1 cellular context compared by ENCODE assay signal in genomic region chr1:241847796-241848668, GRCh38.
A peak's percentile ranks its signal among the peaks of the same experiment; 100 is the strongest.
TF ChIP-seq lines count a peak whose summit lies in the region.

EXO1 (plus strand) TSS chr1:241848204; CDS start chr1:241850426, 2,222 bp downstream.

TF ChIP-seq in HepG2, 621 proteins besides CTCF, POLR2A, EP300 and RAD21 (continued from another document and continues in another):
- TF ChIP-seq HOXA3 (CRISPR knock-in tag; IDR thresholded peaks at IDR 0.05): peak; percentile 82
- TF ChIP-seq JDP2 (CRISPR knock-in tag; IDR thresholded peaks at IDR 0.05; ENCODE audit: borderline replicate concordance): no peak
- peak; percentile 84; the same call in 1 of the 2 replicates for TF ChIP-seq TMF1 (CRISPR knock-in tag; IDR thresholded peaks at IDR 0.05; ENCODE audit: low read depth)
- no peak for TF ChIP-seq MZF1 (CRISPR knock-in tag; IDR thresholded peaks at IDR 0.05; ENCODE audit: borderline replicate concordance)
- TF ChIP-seq GPBP1L1 (CRISPR knock-in tag; IDR thresholded peaks at IDR 0.05): no peak
- TF ChIP-seq ZBTB2 (CRISPR knock-in tag; IDR thresholded peaks at IDR 0.05; ENCODE audit: low read depth): 0 out of 2 replicates have a peak, but pooled peaks have one; percentile 38
- TF ChIP-seq ZNF10 (CRISPR knock-in tag; IDR thresholded peaks at IDR 0.05; ENCODE audit: borderline replicate concordance, low read depth): no peak
- peak; percentile 51 to 62; a peak in 3 of 4 replicates for TF ChIP-seq MAFK (conservative IDR thresholded peaks at IDR 0.05 in 1 of 2, IDR thresholded peaks at IDR 0.05 in 1 of 2; ENCODE audit: low read length in 2 of 2)
- no peak for TF ChIP-seq ZNF746 (CRISPR knock-in tag; IDR thresholded peaks at IDR 0.05)
- TF ChIP-seq ZKSCAN1 (IDR thresholded peaks at IDR 0.05; ENCODE audit: low read length): no peak
- 0 out of 2 replicates have a peak, but pooled peaks have one; percentile 41 for TF ChIP-seq ZNF441 (CRISPR knock-in tag; IDR thresholded peaks at IDR 0.05; ENCODE audit: borderline replicate concordance)
- no peak; the same call in 1 of the 2 replicates for TF ChIP-seq RFX5 (IDR thresholded peaks at IDR 0.05; ENCODE audit: low read depth, low read length)
- TF ChIP-seq GMEB2 (CRISPR knock-in tag; IDR thresholded peaks at IDR 0.05; ENCODE audit: low read depth): peak; percentile 93
- peak; percentile 87 for TF ChIP-seq ZNF605 (CRISPR knock-in tag; IDR thresholded peaks at IDR 0.05)
- no peak for TF ChIP-seq RELA (CRISPR knock-in tag; IDR thresholded peaks at IDR 0.05)
- 0 out of 2 replicates have a peak, but pooled peaks have one; percentile 47 for TF ChIP-seq ZFX (CRISPR knock-in tag; IDR thresholded peaks at IDR 0.05; ENCODE audit: low read depth)
- peak; percentile 54 for TF ChIP-seq CEBPG (CRISPR knock-in tag; IDR thresholded peaks at IDR 0.05)
- no peak for TF ChIP-seq ZC3H4 (CRISPR knock-in tag; IDR thresholded peaks at IDR 0.05; ENCODE audit: borderline replicate concordance)
- TF ChIP-seq E2F2 (CRISPR knock-in tag; IDR thresholded peaks at IDR 0.05; ENCODE audit: borderline replicate concordance): peak; percentile 84; the same call in 1 of the 2 replicates
- no peak for TF ChIP-seq DBP (CRISPR knock-in tag; IDR thresholded peaks at IDR 0.05; ENCODE audit: not compliant biosample characterization)
- TF ChIP-seq SOX13 (IDR thresholded peaks at IDR 0.05): no peak
- TF ChIP-seq SOX13 (CRISPR knock-in tag; conservative IDR thresholded peaks at IDR 0.05 in 1 of 2, IDR thresholded peaks at IDR 0.05 in 1 of 2): peak in 1 of 2 experiments; percentile 30; a peak in 1 of 4 replicates
- peak; percentile 100 for TF ChIP-seq SAP130 (CRISPR knock-in tag; IDR thresholded peaks at IDR 0.05; ENCODE audit: low read depth)
- TF ChIP-seq HOXA9 (CRISPR knock-in tag; IDR thresholded peaks at IDR 0.05; ENCODE audit: borderline replicate concordance): no peak
- no peak for TF ChIP-seq HNRNPL (IDR thresholded peaks at IDR 0.05; ENCODE audit: low read depth, low read length)
- TF ChIP-seq IRF9 (CRISPR knock-in tag; IDR thresholded peaks at IDR 0.05; ENCODE audit: borderline replicate concordance): peak; percentile 88
- peak; percentile 72; the same call in 1 of the 2 replicates for TF ChIP-seq POLR2AphosphoS5 (IDR thresholded peaks at IDR 0.05; ENCODE audit: low read depth, low read length)
- no peak for TF ChIP-seq ZNF761 (CRISPR knock-in tag; conservative IDR thresholded peaks at IDR 0.05)
- TF ChIP-seq WIZ (CRISPR knock-in tag; IDR thresholded peaks at IDR 0.05): 0 out of 2 replicates have a peak, but pooled peaks have one; percentile 35
- TF ChIP-seq ZNF780A (CRISPR knock-in tag; IDR thresholded peaks at IDR 0.05): peak; percentile 43; the same call in 1 of the 2 replicates
- peak; percentile 75 for TF ChIP-seq REPIN1 (CRISPR knock-in tag; IDR thresholded peaks at IDR 0.05; ENCODE audit: borderline replicate concordance, low read depth)
- TF ChIP-seq SMAD3 (CRISPR knock-in tag; IDR thresholded peaks at IDR 0.05): no peak
- peak; percentile 78; the same call in 1 of the 2 replicates for TF ChIP-seq ZNF841 (CRISPR knock-in tag; IDR thresholded peaks at IDR 0.05; ENCODE audit: borderline replicate concordance)
- no peak for TF ChIP-seq ARNT (IDR thresholded peaks at IDR 0.05)
- peak; percentile 71 for TF ChIP-seq RBFOX2 (IDR thresholded peaks at IDR 0.05; ENCODE audit: low read depth, low read length)
- TF ChIP-seq CERS6 (CRISPR knock-in tag; IDR thresholded peaks at IDR 0.05): no peak
- TF ChIP-seq ZNF329 (CRISPR knock-in tag; IDR thresholded peaks at IDR 0.05; ENCODE audit: low read depth): no peak
- peak; percentile 59 for TF ChIP-seq YY1 (IDR thresholded peaks at IDR 0.05; ENCODE audit: insufficient read depth, insufficient replicate concordance, low read depth, low read length)
- peak; percentile 40 for TF ChIP-seq ZNF18 (CRISPR knock-in tag; IDR thresholded peaks at IDR 0.05; ENCODE audit: insufficient replicate concordance)
- TF ChIP-seq SP2 (CRISPR knock-in tag; IDR thresholded peaks at IDR 0.05): peak; percentile 86
- 0 out of 2 replicates have a peak, but pooled peaks have one; percentile 25 for TF ChIP-seq MAFF (IDR thresholded peaks at IDR 0.05; ENCODE audit: low read depth, low read length)
- peak; percentile 28; the same call in 1 of the 2 replicates for TF ChIP-seq MED13 (CRISPR knock-in tag; IDR thresholded peaks at IDR 0.05)
- peak; percentile 86; the same call in 1 of the 2 replicates for TF ChIP-seq ZNF619 (CRISPR knock-in tag; IDR thresholded peaks at IDR 0.05)
- TF ChIP-seq ZNF20 (CRISPR knock-in tag; IDR thresholded peaks at IDR 0.05): no peak
- TF ChIP-seq GPN1 (CRISPR knock-in tag; IDR thresholded peaks at IDR 0.05; ENCODE audit: borderline replicate concordance): no peak
- TF ChIP-seq SPEN (CRISPR knock-in tag; IDR thresholded peaks at IDR 0.05; ENCODE audit: low read depth): no peak
- TF ChIP-seq NFE2 (CRISPR knock-in tag; IDR thresholded peaks at IDR 0.05): no peak
- TF ChIP-seq ERF (CRISPR knock-in tag; IDR thresholded peaks at IDR 0.05): peak; percentile 78; the same call in 1 of the 2 replicates
- TF ChIP-seq ZFP41 (CRISPR knock-in tag; IDR thresholded peaks at IDR 0.05; ENCODE audit: borderline replicate concordance): no peak
- TF ChIP-seq PRMT3 (CRISPR knock-in tag; IDR thresholded peaks at IDR 0.05; ENCODE audit: borderline replicate concordance, low read depth): peak; percentile 65; the same call in 1 of the 2 replicates
- no peak for TF ChIP-seq ZNF670 (CRISPR knock-in tag; IDR thresholded peaks at IDR 0.05; ENCODE audit: borderline replicate concordance)
- TF ChIP-seq MIER3 (CRISPR knock-in tag; IDR thresholded peaks at IDR 0.05; ENCODE audit: borderline replicate concordance): no peak
- peak; percentile 52 for TF ChIP-seq ZNF781 (CRISPR knock-in tag; IDR thresholded peaks at IDR 0.05; ENCODE audit: borderline replicate concordance, not compliant biosample characterization)
- peak; percentile 83; the same call in 1 of the 2 replicates for TF ChIP-seq ZBTB4 (CRISPR knock-in tag; IDR thresholded peaks at IDR 0.05; ENCODE audit: borderline replicate concordance)
- TF ChIP-seq CHD2 (IDR thresholded peaks at IDR 0.05; ENCODE audit: low read depth, low read length): no peak
